In the genomic region with DNA sequence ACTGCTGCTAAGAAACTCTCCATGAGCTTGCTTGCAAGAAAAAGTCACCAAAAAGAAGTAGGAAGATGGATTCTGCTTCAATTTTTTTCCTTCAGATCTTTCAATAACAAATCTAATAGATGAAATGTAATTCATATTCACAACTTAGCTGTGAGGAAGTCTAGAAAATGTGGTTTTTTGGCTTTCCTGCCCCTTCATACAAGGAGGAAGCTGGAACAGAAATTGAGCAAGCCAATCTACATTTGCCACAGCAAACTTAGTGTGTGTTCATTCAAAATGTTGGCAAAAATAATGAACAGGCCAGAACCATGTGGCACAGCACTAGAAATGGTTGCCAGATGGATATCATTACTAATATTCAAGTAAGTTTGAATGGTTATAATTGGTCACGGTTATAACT, we compare ENCODE assay signal across 22 cellular contexts.
"Had no signal": no experiment of that assay in that cellular context is flagged by ENCODE, and none has a peak within 500 bp of the region (broad histone marks: within the 10 kb centered on the region; RNA-seq: fewer than 3 reads in every experiment).

No MANE protein-coding gene starts in this region.

- H3K36me3 Mint-ChIP-seq: immature natural killer cell had no signal

- H3K9me3 Mint-ChIP-seq: activated CD4-positive, alpha-beta memory T cell treated with anti-CD3 and anti-CD28 coated beads, Interleukin-2, amount 10 ng/mL, durations not matched to agents 7 days and 5 days; activated naive CD4-positive, alpha-beta T cell treated with anti-CD3 and anti-CD28 coated beads, Interleukin-2, amount 10 ng/mL, durations not matched to agents 7 days and 5 days; neural crest cell had no signal

- H3K4me3 ChIP-seq: body of pancreas, cardiac muscle cell, hepatocyte, lung, right lobe of liver, skin epidermis, tibial nerve had no signal

- H3K4me3 Mint-ChIP-seq: activated CD4-positive, alpha-beta memory T cell treated with anti-CD3 and anti-CD28 coated beads, Interleukin-2, amount 10 ng/mL, durations not matched to agents 7 days and 5 days; activated CD4-positive, alpha-beta T cell treated with anti-CD3 and anti-CD28 coated beads, Interleukin-2, amount 10 ng/mL, durations not matched to agents 24 days and 14 days; activated naive CD4-positive, alpha-beta T cell treated with anti-CD3 and anti-CD28 coated beads, Interleukin-2, amount 10 ng/mL, durations not matched to agents 7 days and 5 days; immature natural killer cell; naive thymus-derived CD4-positive, alpha-beta T cell; neural crest cell; stimulated activated naive CD8-positive, alpha-beta T cell treated with anti-CD3 and anti-CD28 coated beads, Interleukin-15, amount 100 ng/mL, for 72 hours had no signal

- H3K27me3 ChIP-seq: body of pancreas, cardiac muscle cell, hepatocyte, right lobe of liver, tibial nerve had no signal

- H3K4me1 ChIP-seq: body of pancreas, right lobe of liver, tibial nerve had no signal

- H3K27ac Mint-ChIP-seq: activated CD4-positive, alpha-beta memory T cell treated with anti-CD3 and anti-CD28 coated beads, Interleukin-2, amount 10 ng/mL, durations not matched to agents 7 days and 5 days; activated CD4-positive, alpha-beta T cell treated with anti-CD3 and anti-CD28 coated beads, Interleukin-2, amount 10 ng/mL, durations not matched to agents 24 days and 14 days; activated naive CD4-positive, alpha-beta T cell treated with anti-CD3 and anti-CD28 coated beads, Interleukin-2, amount 10 ng/mL, durations not matched to agents 7 days and 5 days; immature natural killer cell; naive thymus-derived CD4-positive, alpha-beta T cell; stimulated activated naive CD8-positive, alpha-beta T cell treated with anti-CD3 and anti-CD28 coated beads, Interleukin-15, amount 100 ng/mL, for 72 hours had no signal

- H3K9me3 ChIP-seq: body of pancreas, right lobe of liver had no signal

- H3K4me1 Mint-ChIP-seq: neural crest cell had no signal

- DNase-seq: activated CD4-positive, alpha-beta memory T cell treated with anti-CD3 and anti-CD28 coated beads, Interleukin-2, amount 10 ng/mL, durations not matched to agents 7 days and 5 days; activated CD4-positive, alpha-beta T cell treated with anti-CD3 and anti-CD28 coated beads, Interleukin-2, amount 10 ng/mL, durations not matched to agents 24 days and 14 days; activated effector memory CD4-positive, alpha-beta T cell treated with anti-CD3 and anti-CD28 coated beads, Interleukin-2, amount 50 U/mL, for 16 hours; activated naive CD4-positive, alpha-beta T cell treated with anti-CD3 and anti-CD28 coated beads, Interleukin-2, amount 10 ng/mL, durations not matched to agents 7 days and 5 days; anterior cingulate cortex; body of pancreas; immature natural killer cell; naive thymus-derived CD4-positive, alpha-beta T cell; posterior cingulate gyrus; right lobe of liver; stimulated activated CD4-positive, alpha-beta T cell treated with anti-CD3 and anti-CD28 coated beads, Interleukin-1b, Interleukin-23, amount 100 ng/mL, for 48 hours; stimulated activated naive CD8-positive, alpha-beta T cell treated with anti-CD3 and anti-CD28 coated beads, Interleukin-15, amount 100 ng/mL, for 72 hours had no signal

- H3K27me3 Mint-ChIP-seq: activated CD4-positive, alpha-beta memory T cell treated with anti-CD3 and anti-CD28 coated beads, Interleukin-2, amount 10 ng/mL, durations not matched to agents 7 days and 5 days; activated CD4-positive, alpha-beta T cell treated with anti-CD3 and anti-CD28 coated beads, Interleukin-2, amount 10 ng/mL, durations not matched to agents 24 days and 14 days; activated naive CD4-positive, alpha-beta T cell treated with anti-CD3 and anti-CD28 coated beads, Interleukin-2, amount 10 ng/mL, durations not matched to agents 7 days and 5 days had no signal

- H3K27ac ChIP-seq: body of pancreas, cardiac muscle cell, epithelial cell of prostate, hepatocyte, right lobe of liver, skin epidermis, tibial nerve, VCaP had no signal

- ATAC-seq: activated CD4-positive, CD25-positive, alpha-beta regulatory T cell treated with anti-CD3 and anti-CD28 coated beads, Interleukin-2, amount 50 U/mL, for 24 hours; body of pancreas; left lobe of liver; naive thymus-derived CD4-positive, alpha-beta T cell; right lobe of liver; stimulated activated naive CD8-positive, alpha-beta T cell treated with anti-CD3 and anti-CD28 coated beads, Interleukin-15, amount 100 ng/mL, for 72 hours had no signal

- H3K36me3 ChIP-seq: cardiac muscle cell, right lobe of liver, tibial nerve had no signal
